Comparison of ENCODE assay signal across 9 cellular contexts in genomic region chr22:48089601-48090331, GRCh38.
DNase-seq lines count a peak whose midpoint lies in the region; ATAC-seq and TF ChIP-seq lines count a peak whose summit lies in the region.
"Had no signal": no experiment of that assay in that cellular context is flagged by ENCODE, and none has a peak within 500 bp of the region (broad histone marks: within the 10 kb centered on the region; RNA-seq: fewer than 3 reads in every experiment).

No MANE protein-coding gene starts in this region.

- no peaks in the 10 kb centered on the region for H3K9me2 ChIP-seq in OCI-LY7 (ENCODE audit: insufficient read depth, low read length)

- no peaks in the 10 kb centered on the region for H3K79me2 ChIP-seq in OCI-LY7 (ENCODE audit: insufficient read depth, low read depth, low read length)

- H3K27ac ChIP-seq in C4-2B (peak overlapping the region; percentile 18), OCI-LY7 (ENCODE audit: low read depth, low read length, poor library complexity, severe bottlenecking) (no peak overlapping the region)
- H3K27ac ChIP-seq: neutrophil had no signal

- no peaks in the 10 kb centered on the region for H4K20me1 ChIP-seq in OCI-LY7 (ENCODE audit: insufficient read depth, low read length)

- ATAC-seq in HG02642 (IDR thresholded peaks at IDR 0.05; ENCODE audit: poor library complexity, unreplicated experiment), result no peak

- H3K4me2 ChIP-seq in OCI-LY7 (ENCODE audit: low read length), result peak overlapping the region; percentile 65

- CTCF ChIA-PET in OCI-LY7 (lab: Charles Lee; ENCODE audit: unreplicated experiment), result no interaction called here

- DNase-seq in OCI-LY7 (ENCODE audit: low spot score) (no peak), fibroblast of mammary gland (ENCODE audit: low read depth) (peak; percentile 1), occipital lobe (lab: John Stamatoyannopoulos, UW) (peak; percentile 26), ecto neural progenitor cell (ENCODE audit: low spot score) (no peak), NCI-H1092 (lab: John Stamatoyannopoulos, UW) (no peak), NCI-H345 treated with DMSO at 0.1 percent for 48 hours (lab: John Stamatoyannopoulos, UW; ENCODE audit: unreplicated experiment) (no peak)

- TF ChIP-seq CTCF in C4-2B (conservative IDR thresholded peaks at IDR 0.05), result no peak
- no peak for TF ChIP-seq CTCF in OCI-LY7 (conservative IDR thresholded peaks at IDR 0.05; ENCODE audit: low read length)
- no peak for TF ChIP-seq CTCF in fibroblast of mammary gland (conservative IDR thresholded peaks at IDR 0.05; ENCODE audit: control insufficient read depth, insufficient read depth, low read depth, low read length)

- H3K4me3 ChIP-seq in OCI-LY7 (ENCODE audit: low read depth, low read length, poor library complexity, severe bottlenecking) (no peak overlapping the region), fibroblast of mammary gland (ENCODE audit: control insufficient read depth, low read depth, low read length) (no peak overlapping the region)

- H3K36me3 ChIP-seq in OCI-LY7 (ENCODE audit: insufficient read depth, low read length), result no peaks in the 10 kb centered on the region
- H3K36me3 ChIP-seq: neutrophil had no signal

- intact Hi-C loops in OCI-LY7 (cut with micrococcal nuclease; ENCODE audit: unreplicated experiment), result no loop called here

- H3K9me3 ChIP-seq in OCI-LY7 (ENCODE audit: low read length), result peaks cover 9% of the 10 kb centered on the region; the same call in 1 of the 2 replicates
- H3K9me3 ChIP-seq: neutrophil had no signal

- peaks cover 82% of the 10 kb centered on the region for H3K4me1 ChIP-seq in OCI-LY7 (ENCODE audit: insufficient read depth, low read length, poor library complexity, severe bottlenecking)

- POLR2A ChIA-PET in OCI-LY7 (lab: Charles Lee), result interaction anchor here (0.6 to 1.3 kb wide), 2 partner anchors 10 to 79 kb away, joined by 3 read pairs; no protein-coding TSS in a partner anchor

- H2AFZ ChIP-seq in OCI-LY7 (ENCODE audit: low read length), result peak overlapping the region; percentile 80; the same call in 1 of the 2 replicates

- BruUV-seq in OCI-LY7 (replicated peaks; lab: Mats Ljungman, UMichigan), result no TSS peak

Comparison
In these comparisons a context has a peak if more than half of its experiments do, and no peak if none do; other contexts are left out.
1. DNase-seq: peak in fibroblast of mammary gland (single experiment) and occipital lobe (single experiment); none in OCI-LY7 (single experiment), ecto neural progenitor cell (single experiment), NCI-H1092 (single experiment) and NCI-H345 treated with DMSO at 0.1 percent for 48 hours (single experiment).